In genomic region chr16:3190949-3191353, GRCh38 we compare ENCODE assay signal across 1 cellular context.
TF ChIP-seq lines count a peak whose summit lies in the region.

No MANE protein-coding gene starts in this region.

TF ChIP-seq in endothelial cell of umbilical vein, 7 proteins besides CTCF, POLR2A, EP300 and RAD21:
- TF ChIP-seq MYC (IDR thresholded peaks at IDR 0.05; ENCODE audit: low read depth, low read length) (no peak), POLR2AphosphoS5 (IDR thresholded peaks at IDR 0.05; ENCODE audit: insufficient read depth, low read depth, low read length) (no peak)
